ENCODE assay signal across 19 cellular contexts in the genomic region with DNA sequence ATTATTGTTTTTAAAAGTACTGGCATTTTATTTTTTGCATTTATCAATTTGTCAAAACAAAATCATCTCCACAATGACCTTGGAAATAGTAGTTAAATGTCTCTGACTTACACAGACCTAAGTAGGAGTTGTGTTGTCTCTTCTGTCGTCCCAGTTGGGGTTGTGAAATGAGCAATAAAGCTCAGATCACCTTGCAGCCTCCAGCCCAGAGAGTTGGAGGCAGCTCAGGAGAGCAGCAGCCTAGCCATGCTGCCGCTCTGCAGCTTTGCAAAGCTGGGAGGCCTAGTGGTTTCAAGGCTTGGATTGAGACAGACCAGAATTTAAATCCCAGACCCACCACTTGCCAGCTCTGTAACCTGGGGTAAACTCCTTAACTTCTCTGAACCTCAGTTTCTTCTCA.
DNase-seq lines count a peak whose midpoint lies in the region; ATAC-seq and TF ChIP-seq lines count a peak whose summit lies in the region.
"Had no signal": no experiment of that assay in that cellular context is flagged by ENCODE, and none has a peak within 500 bp of the region (broad histone marks: within the 10 kb centered on the region; RNA-seq: fewer than 3 reads in every experiment).

No MANE protein-coding gene starts in this region.

- H3K36me3 ChIP-seq in mucosa of stomach (ENCODE audit: control insufficient read depth, insufficient read depth, low read length) (no peaks in the 10 kb centered on the region), tibial artery (peaks cover 0 to 3% (median 0%) of the 10 kb centered on the region in 3 donors), A673 (ENCODE audit: insufficient read depth, low read length, poor library complexity, severe bottlenecking) (no peaks in the 10 kb centered on the region)
- no peaks in the 10 kb centered on the region for H3K36me3 ChIP-seq in naive thymus-derived CD4-positive, alpha-beta T cell (ENCODE audit: control insufficient read depth in 2 of 3, insufficient read depth in 3 of 3, low read length in 3 of 3)
- H3K36me3 ChIP-seq: BLaER1 had no signal

- CTCF ChIA-PET in RWPE1 (lab: Yijun Ruan, JAX), result no interaction called here
- CTCF ChIA-PET in naive thymus-derived CD4-positive, alpha-beta T cell (lab: Charles Lee), result interaction anchor here (0.7 kb wide), 1 partner anchor 66 kb away, joined by 3 read pairs; no protein-coding TSS in a partner anchor
- CTCF ChIA-PET in A673 (lab: Charles Lee), result no interaction called here

- H3K27me3 ChIP-seq in mucosa of stomach (ENCODE audit: control insufficient read depth, insufficient read depth, low read length) (no peaks in the 10 kb centered on the region), tibial artery (no peaks in the 10 kb centered on the region), A673 (replicated peaks; ENCODE audit: insufficient read depth, low read depth, low read length, poor library complexity) (no peaks in the 10 kb centered on the region)
- no peaks in the 10 kb centered on the region for H3K27me3 ChIP-seq in naive thymus-derived CD4-positive, alpha-beta T cell (ENCODE audit: control insufficient read depth in 2 of 2, insufficient read depth in 2 of 2, low read length in 2 of 2)
- H3K27me3 ChIP-seq: BLaER1 had no signal

- POLR2A ChIA-PET in RWPE1 (lab: Yijun Ruan, JAX; ENCODE audit: low non-redundant PET), result no interaction called here
- POLR2A ChIA-PET in naive thymus-derived CD4-positive, alpha-beta T cell (lab: Charles Lee), result no interaction called here
- POLR2A ChIA-PET in A673 (lab: Charles Lee; ENCODE audit: low non-redundant PET), result no interaction called here

- H3K4me3 ChIP-seq in mucosa of stomach (ENCODE audit: low read length), result no peak overlapping the region
- H3K4me3 ChIP-seq in tibial artery, result no peak overlapping the region
- H3K4me3 ChIP-seq in naive thymus-derived CD4-positive, alpha-beta T cell (ENCODE audit: low read length), result no peak overlapping the region
- no peak overlapping the region for H3K4me3 ChIP-seq in A673 (ENCODE audit: low read depth, low read length, poor library complexity, severe bottlenecking)
- H3K4me3 ChIP-seq: BLaER1, GM12878 had no signal

- BruUV-seq in A673 (replicated peaks; lab: Mats Ljungman, UMichigan), result no TSS peak

- intact Hi-C loops in tibial artery (cut with DNase I; ENCODE audit: low total_unique reads) (no loop called here), A673 (cut with micrococcal nuclease; ENCODE audit: unreplicated experiment) (no loop called here)
- intact Hi-C loops in naive thymus-derived CD4-positive, alpha-beta T cell (cut with micrococcal nuclease), result no loop called here

- H3K27me3 Mint-ChIP-seq in naive thymus-derived CD4-positive, alpha-beta T cell, result no peaks in the 10 kb centered on the region
- H3K27me3 Mint-ChIP-seq: activated CD8-positive, alpha-beta memory T cell treated with anti-CD3 and anti-CD28 coated beads, Interleukin-2, amount 10 ng/mL, durations not matched to agents 7 days and 5 days had no signal

- H3K36me3 Mint-ChIP-seq in naive thymus-derived CD4-positive, alpha-beta T cell, result peaks cover 0 to 16% (median 15%) of the 10 kb centered on the region in 5 donors
- H3K36me3 Mint-ChIP-seq: memory B cell; stimulated activated effector memory CD8-positive, alpha-beta T cell treated with anti-CD3 and anti-CD28 coated beads, Interleukin-12 subunit alpha, Interleukin-12 subunit beta, amount 100 ng/mL, for 72 hours had no signal

- H3K27ac ChIP-seq in RWPE1 (peak overlapping the region; percentile 94), epithelial cell of prostate (peak overlapping the region; percentile 57), tibial artery (peak overlapping the region; percentile 33 to 52), A673 (ENCODE audit: low read depth, low read length, poor library complexity, severe bottlenecking) (no peak overlapping the region)
- no peak overlapping the region for H3K27ac ChIP-seq in naive thymus-derived CD4-positive, alpha-beta T cell (ENCODE audit: low read depth, low read length)
- H3K27ac ChIP-seq: BLaER1 had no signal

- H3K4me1 Mint-ChIP-seq in naive thymus-derived CD4-positive, alpha-beta T cell, result peaks cover 0 to 7% (median 0%) of the 10 kb centered on the region in 7 donors
- H3K4me1 Mint-ChIP-seq: memory B cell; stimulated activated effector memory CD8-positive, alpha-beta T cell treated with anti-CD3 and anti-CD28 coated beads, Interleukin-12 subunit alpha, Interleukin-12 subunit beta, amount 100 ng/mL, for 72 hours had no signal

- DNase-seq in RWPE1 (ENCODE audit: low spot score) (no peak), epithelial cell of prostate (ENCODE audit: low read depth, low spot score) (no peak), tibial artery (no peak), A673 (ENCODE audit: low spot score) (no peak), AG08396 (ENCODE audit: low spot score) (no peak)
- no peak for DNase-seq in naive thymus-derived CD4-positive, alpha-beta T cell
- DNase-seq: activated CD8-positive, alpha-beta memory T cell treated with anti-CD3 and anti-CD28 coated beads, Interleukin-2, amount 10 ng/mL, durations not matched to agents 7 days and 5 days; DMS 273 treated with DMSO at 0.1 percent for 48 hours; GF-D8; NCI-H1930; NCI-H524; stimulated activated CD4-positive, alpha-beta T cell treated with anti-CD3 and anti-CD28 coated beads, Interleukin-15, amount 100 ng/mL, for 24 hours; T1000 had no signal

- H3K4me1 ChIP-seq in mucosa of stomach (ENCODE audit: control insufficient read depth, insufficient read depth, low read length) (peaks cover 80% of the 10 kb centered on the region), tibial artery (peaks cover 0 to 75% (median 37%) of the 10 kb centered on the region in 4 donors), A673 (ENCODE audit: insufficient read depth, low read length, poor library complexity, severe bottlenecking) (peaks cover 23% of the 10 kb centered on the region)
- no peaks in the 10 kb centered on the region for H3K4me1 ChIP-seq in naive thymus-derived CD4-positive, alpha-beta T cell (ENCODE audit: control insufficient read depth in 2 of 2, insufficient read depth in 2 of 2, low read length in 2 of 2)

- H3K9ac ChIP-seq in mucosa of stomach (ENCODE audit: low read length), result peak overlapping the region; percentile 44
- H3K9ac ChIP-seq: BLaER1 had no signal

- H3K9me3 ChIP-seq in mucosa of stomach (ENCODE audit: control insufficient read depth, low read length) (no peaks in the 10 kb centered on the region), tibial artery (no peaks in the 10 kb centered on the region), A673 (ENCODE audit: low read depth, low read length, poor library complexity, severe bottlenecking) (no peaks in the 10 kb centered on the region)
- no peaks in the 10 kb centered on the region for H3K9me3 ChIP-seq in naive thymus-derived CD4-positive, alpha-beta T cell (ENCODE audit: control insufficient read depth in 2 of 3, low read length in 3 of 3)
- H3K9me3 ChIP-seq: BLaER1 had no signal

- TF ChIP-seq CTCF in RWPE1 (conservative IDR thresholded peaks at IDR 0.05; ENCODE audit: low read depth) (no peak), tibial artery (IDR thresholded peaks at IDR 0.05) (no peak), A673 (conservative IDR thresholded peaks at IDR 0.05; ENCODE audit: low read depth, low read length) (no peak)

- ATAC-seq in naive thymus-derived CD4-positive, alpha-beta T cell, result no peak
- ATAC-seq: activated CD8-positive, alpha-beta memory T cell treated with anti-CD3 and anti-CD28 coated beads, Interleukin-2, amount 10 ng/mL, durations not matched to agents 7 days and 5 days; GM12878; stimulated activated effector memory CD8-positive, alpha-beta T cell treated with anti-CD3 and anti-CD28 coated beads, Interleukin-12 subunit alpha, Interleukin-12 subunit beta, amount 100 ng/mL, for 72 hours had no signal

- H3K4me3 Mint-ChIP-seq in naive thymus-derived CD4-positive, alpha-beta T cell, result no peak overlapping the region
- H3K4me3 Mint-ChIP-seq: activated CD8-positive, alpha-beta memory T cell treated with anti-CD3 and anti-CD28 coated beads, Interleukin-2, amount 10 ng/mL, durations not matched to agents 7 days and 5 days; memory B cell; stimulated activated effector memory CD8-positive, alpha-beta T cell treated with anti-CD3 and anti-CD28 coated beads, Interleukin-12 subunit alpha, Interleukin-12 subunit beta, amount 100 ng/mL, for 72 hours had no signal

- peaks cover 0 to 5% (median 0%) of the 10 kb centered on the region in 11 donors for H3K9me3 Mint-ChIP-seq in naive thymus-derived CD4-positive, alpha-beta T cell
- H3K9me3 Mint-ChIP-seq: activated T-helper 2 cell treated with anti-CD3 and anti-CD28 coated beads, Interferon-gamma antibody, Interleukin-2, Interleukin-4, amounts not matched to agents 10 μg/mL and 5 μg/mL and 100 μg/mL, durations not matched to agents 14 hours and 24 hours and 36 hours; memory B cell; stimulated activated effector memory CD8-positive, alpha-beta T cell treated with anti-CD3 and anti-CD28 coated beads, Interleukin-12 subunit alpha, Interleukin-12 subunit beta, amount 100 ng/mL, for 72 hours had no signal

- no peak overlapping the region for H3K27ac Mint-ChIP-seq in naive thymus-derived CD4-positive, alpha-beta T cell
- H3K27ac Mint-ChIP-seq: activated CD8-positive, alpha-beta memory T cell treated with anti-CD3 and anti-CD28 coated beads, Interleukin-2, amount 10 ng/mL, durations not matched to agents 7 days and 5 days; activated T-helper 2 cell treated with anti-CD3 and anti-CD28 coated beads, Interferon-gamma antibody, Interleukin-2, Interleukin-4, amounts not matched to agents 10 μg/mL and 5 μg/mL and 100 μg/mL, durations not matched to agents 14 hours and 24 hours and 36 hours; memory B cell; stimulated activated effector memory CD8-positive, alpha-beta T cell treated with anti-CD3 and anti-CD28 coated beads, Interleukin-12 subunit alpha, Interleukin-12 subunit beta, amount 100 ng/mL, for 72 hours had no signal

Comparison
In these comparisons a context has a peak if more than half of its experiments do, and no peak if none do; other contexts are left out.
1. H3K27ac ChIP-seq: peak in RWPE1 (single experiment), epithelial cell of prostate (single experiment) and tibial artery (2 of 2); none in naive thymus-derived CD4-positive, alpha-beta T cell (single experiment) and A673 (single experiment).